Comparison of ENCODE assay signal across 28 cellular contexts in genomic region chr17:237406-237955, GRCh38. TPM values are rescaled to one million over a fixed set of nuclear protein-coding genes. Genes with fewer than 3 reads are reported as not detected.
DNase-seq lines count a peak whose midpoint lies in the region; ATAC-seq, FAIRE-seq and TF ChIP-seq lines count a peak whose summit lies in the region.
"Had no signal": no experiment of that assay in that cellular context is flagged by ENCODE, and none has a peak within 500 bp of the region (broad histone marks: within the 10 kb centered on the region; RNA-seq: fewer than 3 reads in every experiment).

No MANE protein-coding gene starts in this region.

- TF ChIP-seq POLR2A in right lobe of liver (IDR thresholded peaks at IDR 0.05) (no peak), HepG2 (IDR thresholded peaks at IDR 0.05; ENCODE audit: insufficient read depth in 1 of 2, low read depth in 2 of 2, low read length in 2 of 2) (no peak)

- intact Hi-C loops in right lobe of liver (cut with DNase I): no loop called here
- intact Hi-C loops in HepG2 (cut with micrococcal nuclease; ENCODE audit: unreplicated experiment): no loop called here

- H4K20me1 ChIP-seq in HepG2 (ENCODE audit: insufficient read depth, low read length): 0 out of 2 replicates have a peak, but pooled peaks cover 2% of the 10 kb centered on the region

- CTCF ChIA-PET in HepG2 (lab: Yijun Ruan, JAX; ENCODE audit: low intra/inter-chr PET ratio, low total read pairs): no interaction called here

- H3K4me1 Mint-ChIP-seq in endodermal cell: peaks cover 6% of the 10 kb centered on the region
- H3K4me1 Mint-ChIP-seq in mesothelial cell of epicardium: peaks cover 26% of the 10 kb centered on the region
- H3K4me1 Mint-ChIP-seq in natural killer cell treated with Interleukin-12 subunit alpha and Interleukin-12 subunit beta and Interleukin-15 and Interleukin-18, amount 100 ng/mL, for 72 hours (ENCODE audit: low read depth in 2 of 2): peaks cover 3 to 8% of the 10 kb centered on the region in 2 donors
- H3K4me1 Mint-ChIP-seq: neural crest cell had no signal

- H3K9ac ChIP-seq in HepG2 (ENCODE audit: insufficient read depth, low read depth, low read length) (no peak overlapping the region), endodermal cell (ENCODE audit: extremely low read depth, low read length, poor library complexity, severe bottlenecking) (no peak overlapping the region)

- TF ChIP-seq CTCF in right lobe of liver (IDR thresholded peaks at IDR 0.05) (no peak), HepG2 (CRISPR knock-in tag; IDR thresholded peaks at IDR 0.05) (no peak), endodermal cell (conservative IDR thresholded peaks at IDR 0.05) (no peak), mesothelial cell of epicardium (IDR thresholded peaks at IDR 0.05; ENCODE audit: unreplicated experiment) (no peak)

- no peaks in the 10 kb centered on the region for H3K27me3 Mint-ChIP-seq in endodermal cell (ENCODE audit: insufficient read depth)
- H3K27me3 Mint-ChIP-seq in mesothelial cell of epicardium (ENCODE audit: low read depth): no peaks in the 10 kb centered on the region
- H3K27me3 Mint-ChIP-seq in natural killer cell treated with Interleukin-12 subunit alpha and Interleukin-12 subunit beta and Interleukin-15 and Interleukin-18, amount 100 ng/mL, for 72 hours: no peaks in the 10 kb centered on the region

- in situ Hi-C loops in HepG2 (cut with HindIII; ENCODE audit: extremely low pct_ligation_motif_present, low pct_unique_long_range_greater_than_20kb): loop anchor here (10.0 kb wide), 1 partner anchor 57 kb away; no protein-coding TSS in a partner anchor

- H2AFZ ChIP-seq in HepG2 (ENCODE audit: low read length): no peak overlapping the region

- no peak overlapping the region for H3K4me3 Mint-ChIP-seq in endodermal cell
- H3K4me3 Mint-ChIP-seq in mesothelial cell of epicardium: no peak overlapping the region
- no peak overlapping the region for H3K4me3 Mint-ChIP-seq in natural killer cell treated with Interleukin-12 subunit alpha and Interleukin-12 subunit beta and Interleukin-15 and Interleukin-18, amount 100 ng/mL, for 72 hours
- H3K4me3 Mint-ChIP-seq: neural crest cell; stimulated activated memory B cell treated with anti-CD40 and anti-IgM and Interleukin-4, amounts not matched to agents 10 μg/mL and 1 μg/mL and 100 μg/mL, for 72 hours had no signal

- DNase-seq in right lobe of liver (peak; percentile 13 to 37 (median 20)), HepG2 (ENCODE audit: low spot score) (no peak), endodermal cell (peak; percentile 78), mesothelial cell of epicardium (ENCODE audit: low spot score in 2 of 2, unreplicated experiment in 2 of 2) (peak in 1 of 2 experiments; percentile 38), NCI-H748 treated with DMSO at 0.1 percent for 48 hours (lab: John Stamatoyannopoulos, UW) (no peak), NCI-H187 (lab: John Stamatoyannopoulos, UW) (no peak)
- DNase-seq in stimulated activated CD4-positive, alpha-beta T cell treated with anti-CD3 and anti-CD28 coated beads, Interleukin-15, amount 100 ng/mL, for 24 hours: no peak
- no peak for DNase-seq in natural killer cell treated with Interleukin-12 subunit alpha and Interleukin-12 subunit beta and Interleukin-15 and Interleukin-18, amount 100 ng/mL, for 72 hours (ENCODE audit: low spot score)
- DNase-seq: activated CD4-positive, alpha-beta T cell treated with anti-CD3 and anti-CD28 coated beads, Interleukin-2, amount 50 U/mL, for 48 hours; activated effector memory CD4-positive, alpha-beta T cell treated with anti-CD3 and anti-CD28 coated beads, Interleukin-2, amount 50 U/mL, for 16 hours; effector CD4-positive, alpha-beta T cell; EL; NCI-H1092 treated with DMSO at 0.1 percent for 48 hours; NCI-H1930; NCI-H226; stimulated activated CD4-positive, alpha-beta T cell treated with anti-CD3 and anti-CD28 coated beads, Interleukin-4, amount 100 ng/mL, for 1 hour; T-helper 9 cell; WERI-Rb-1 had no signal

- no peaks in the 10 kb centered on the region for H3K79me2 ChIP-seq in HepG2 (ENCODE audit: insufficient read depth, low read length)

- H3K27ac Mint-ChIP-seq in endodermal cell (no peak overlapping the region), mesothelial cell of epicardium (peak overlapping the region; percentile 83)
- no peak overlapping the region for H3K27ac Mint-ChIP-seq in natural killer cell treated with Interleukin-12 subunit alpha and Interleukin-12 subunit beta and Interleukin-15 and Interleukin-18, amount 100 ng/mL, for 72 hours
- H3K27ac Mint-ChIP-seq: IgD-negative memory B cell; stimulated activated memory B cell treated with anti-CD40 and anti-IgM and Interleukin-4, amounts not matched to agents 10 μg/mL and 1 μg/mL and 100 μg/mL, for 72 hours had no signal

- H3K4me1 ChIP-seq in right lobe of liver: peaks cover 0 to 18% (median 5%) of the 10 kb centered on the region in 4 donors
- peaks cover 23% of the 10 kb centered on the region for H3K4me1 ChIP-seq in HepG2 (ENCODE audit: insufficient read depth, low read length)
- no peaks in the 10 kb centered on the region for H3K4me1 ChIP-seq in endodermal cell (ENCODE audit: control insufficient read depth, insufficient read depth, low read length)
- H3K4me1 ChIP-seq: body of pancreas, psoas muscle, vagina had no signal

- H3K4me2 ChIP-seq in HepG2 (ENCODE audit: low read depth, low read length): no peak overlapping the region

- no TSS peak for BruUV-seq in HepG2 (replicated peaks; lab: Mats Ljungman, UMichigan)

- no peak overlapping the region for H3K27ac ChIP-seq in right lobe of liver
- H3K27ac ChIP-seq in HepG2 (ENCODE audit: extremely low read length, insufficient read depth, low read length): no peak overlapping the region
- no peak overlapping the region for H3K27ac ChIP-seq in endodermal cell (ENCODE audit: low read depth, low read length)
- H3K27ac ChIP-seq: body of pancreas, C4-2B, psoas muscle, suprapubic skin, vagina, WERI-Rb-1 had no signal

- FAIRE-seq in HepG2 (lab: Jason Lieb, UNC): no peak
- FAIRE-seq: D721Med had no signal

- no peak for TF ChIP-seq EP300 in HepG2 (IDR thresholded peaks at IDR 0.05; ENCODE audit: low read depth in 2 of 2, low read length in 2 of 2)
- TF ChIP-seq EP300 in HepG2 (CRISPR knock-in tag; IDR thresholded peaks at IDR 0.05; ENCODE audit: borderline replicate concordance): no peak

- ATAC-seq in right lobe of liver (no peak), HepG2 (no peak)
- ATAC-seq in natural killer cell treated with Interleukin-12 subunit alpha and Interleukin-12 subunit beta and Interleukin-15 and Interleukin-18, amount 100 ng/mL, for 72 hours: no peak
- ATAC-seq: body of pancreas; psoas muscle; stimulated activated memory B cell treated with anti-CD40 and anti-IgM and Interleukin-4, amounts not matched to agents 10 μg/mL and 1 μg/mL and 100 μg/mL, for 72 hours had no signal

- POLR2A ChIA-PET in HepG2 (lab: Yijun Ruan, JAX): no interaction called here

- no peak for TF ChIP-seq RAD21 in HepG2 (CRISPR knock-in tag; IDR thresholded peaks at IDR 0.05)

- no peaks in the 10 kb centered on the region for H3K9me3 Mint-ChIP-seq in endodermal cell
- no peaks in the 10 kb centered on the region for H3K9me3 Mint-ChIP-seq in mesothelial cell of epicardium
- H3K9me3 Mint-ChIP-seq in natural killer cell treated with Interleukin-12 subunit alpha and Interleukin-12 subunit beta and Interleukin-15 and Interleukin-18, amount 100 ng/mL, for 72 hours: no peaks in the 10 kb centered on the region
- H3K9me3 Mint-ChIP-seq: IgD-negative memory B cell; neural crest cell; stimulated activated memory B cell treated with anti-CD40 and anti-IgM and Interleukin-4, amounts not matched to agents 10 μg/mL and 1 μg/mL and 100 μg/mL, for 72 hours had no signal

- H3K4me3 ChIP-seq in right lobe of liver: no peak overlapping the region
- no peak overlapping the region for H3K4me3 ChIP-seq in HepG2 (replicated peaks in 1 of 3; ENCODE audit: insufficient read depth in 1 of 3, low read depth in 2 of 3, low read length in 3 of 3)
- no peak overlapping the region for H3K4me3 ChIP-seq in endodermal cell (ENCODE audit: low read length)
- H3K4me3 ChIP-seq: body of pancreas, psoas muscle, suprapubic skin, vagina had no signal

- 70% methylated on average over 4 of the region's 8 CpGs for WGBS in right lobe of liver (ENCODE audit: insufficient coverage, low coverage, low lambda C conversion rate, missing lambda C conversion rate)
- WGBS in HepG2 (ENCODE audit: low lambda C conversion rate): 84% methylated on average over 8 of the region's 8 CpGs
- WGBS in endodermal cell (ENCODE audit: insufficient coverage in 1 of 2, insufficient read length in 1 of 2), 2 experiments: 73 to 76% methylated on average over 4 to 8 of the region's 8 CpGs

- no peaks in the 10 kb centered on the region for H3K27me3 ChIP-seq in right lobe of liver
- H3K27me3 ChIP-seq in HepG2 (ENCODE audit: control insufficient read depth in 1 of 2, insufficient read depth in 2 of 2, low read length in 2 of 2): no peaks in the 10 kb centered on the region
- no peaks in the 10 kb centered on the region for H3K27me3 ChIP-seq in endodermal cell (ENCODE audit: control insufficient read depth, insufficient read depth, low read length, poor library complexity, severe bottlenecking)
- H3K27me3 ChIP-seq: body of pancreas, suprapubic skin, vagina had no signal

- H3K36me3 Mint-ChIP-seq in endodermal cell (ENCODE audit: low read depth) (no peaks in the 10 kb centered on the region), mesothelial cell of epicardium (no peaks in the 10 kb centered on the region)
- H3K36me3 Mint-ChIP-seq in natural killer cell treated with Interleukin-12 subunit alpha and Interleukin-12 subunit beta and Interleukin-15 and Interleukin-18, amount 100 ng/mL, for 72 hours: no peaks in the 10 kb centered on the region
- H3K36me3 Mint-ChIP-seq: IgD-negative memory B cell; stimulated activated memory B cell treated with anti-CD40 and anti-IgM and Interleukin-4, amounts not matched to agents 10 μg/mL and 1 μg/mL and 100 μg/mL, for 72 hours had no signal

- no peaks in the 10 kb centered on the region for H3K9me3 ChIP-seq in right lobe of liver
- H3K9me3 ChIP-seq in HepG2 (ENCODE audit: low read length): no peaks in the 10 kb centered on the region
- H3K9me3 ChIP-seq in endodermal cell (ENCODE audit: control insufficient read depth, low read length): no peaks in the 10 kb centered on the region
- H3K9me3 ChIP-seq: body of pancreas, psoas muscle, suprapubic skin, vagina had no signal

- H3K36me3 ChIP-seq in right lobe of liver: no peaks in the 10 kb centered on the region
- peaks cover 0 to 2% of the 10 kb centered on the region in 2 experiments; a peak in 2 of 5 replicates for H3K36me3 ChIP-seq in HepG2 (replicated peaks in 1 of 2; ENCODE audit: control insufficient read depth in 1 of 2, insufficient read depth in 2 of 2, low read length in 2 of 2)
- no peaks in the 10 kb centered on the region for H3K36me3 ChIP-seq in endodermal cell (ENCODE audit: control insufficient read depth, insufficient read depth, low read length)
- H3K36me3 ChIP-seq: suprapubic skin, vagina, WERI-Rb-1 had no signal

RNA-seq across cellular contexts. Expression of gene DOC2B, which starts 56.0 kb away (rescaled TPM):
- total RNA-seq in right lobe of liver (1 to 10 TPM in 2 of 6 experiments, under 1 TPM in 4; 0.40 to 1.7 (median 0.91) TPM), HepG2 (2016; rRNA removed; fragmentation: Illumina TruSeq; extraction: Trizol) (0.22 TPM in 1 of 2 replicates, not detected in the other), endodermal cell (1 to 10 TPM; 1.4 to 2.6 TPM), mesothelial cell of epicardium (55.3 to 60.2 TPM (median 59.6 TPM) in 3 replicates)
- total RNA-seq in HepG2 (2016; cell fraction: cytosol; rRNA removed; fragmentation: Illumina TruSeq; extraction: Trizol; ENCODE audit: low read depth): 0.09 and 0.30 TPM in 2 replicates
- total RNA-seq in HepG2 (2016; cell fraction: insoluble cytoplasmic fraction; rRNA removed; fragmentation: Illumina TruSeq; extraction: Trizol): 0.04 TPM in 1 of 2 replicates, not detected in the other
- 0.06 and 0.38 TPM in 2 replicates for total RNA-seq in HepG2 (2016; cell fraction: membrane; rRNA removed; fragmentation: Illumina TruSeq; extraction: Trizol)
- total RNA-seq in HepG2 (2016; cell fraction: nucleus; rRNA removed; fragmentation: Illumina TruSeq; extraction: Trizol): 0.06 TPM in 1 of 2 replicates, not detected in the other
- 0.09 and 0.77 TPM in 2 replicates for polyA plus RNA-seq in HepG2 (2011; rRNA removed)
- polyA plus RNA-seq in HepG2 (2011; cell fraction: cytosol; rRNA removed): 0.21 and 0.25 TPM in 2 replicates
- polyA plus RNA-seq in HepG2 (2011; cell fraction: nucleus; rRNA removed): 0.31 and 0.33 TPM in 2 replicates
- 0.05 and 0.23 TPM in 2 replicates for polyA plus RNA-seq in HepG2 (2012)
- 0.08 and 0.34 TPM in 2 replicates for polyA plus RNA-seq in HepG2 (2016; cell fraction: cytosol; fragmentation: Illumina TruSeq; extraction: Trizol; ENCODE audit: low read depth)
- not detected in 2 replicates for polyA plus RNA-seq in HepG2 (2016; cell fraction: insoluble cytoplasmic fraction; fragmentation: Illumina TruSeq; extraction: Trizol; ENCODE audit: low read depth)
- polyA plus RNA-seq in HepG2 (2016; cell fraction: membrane; fragmentation: Illumina TruSeq; extraction: Trizol; ENCODE audit: low read depth): 0.33 TPM in 1 of 2 replicates, not detected in the other
- polyA plus RNA-seq in HepG2 (2016; cell fraction: nucleus; fragmentation: Illumina TruSeq; extraction: Trizol; ENCODE audit: insufficient read depth, low read depth): 0.22 and 0.36 TPM in 2 replicates
- polyA minus RNA-seq in HepG2 (2011; rRNA and poly(A)+ RNA removed; ENCODE audit: low replicate concordance): 0.08 TPM in 1 of 2 replicates, not detected in the other
- 0.40 TPM in 1 of 2 replicates, not detected in the other for polyA minus RNA-seq in HepG2 (2011; cell fraction: cytosol; rRNA and poly(A)+ RNA removed)
- 0.13 TPM in 1 of 2 replicates, not detected in the other for polyA minus RNA-seq in HepG2 (2011; cell fraction: nucleus; rRNA and poly(A)+ RNA removed)
- 4.2 TPM for polyA plus RNA-seq in endodermal cell (2013, experiment 1 of 2)
- polyA plus RNA-seq in endodermal cell (2013, experiment 2 of 2): 3.7 TPM
- 10 to 100 TPM in 1 of 2 donors, 1 to 10 TPM in 1; 3.7 to 17.9 TPM for total RNA-seq in natural killer cell treated with Interleukin-12 subunit alpha and Interleukin-12 subunit beta and Interleukin-15 and Interleukin-18, amount 100 ng/mL, for 72 hours
- total RNA-seq: OCI-LY7 had no signal
- polyA plus RNA-seq: IgD-negative memory B cell had no signal

Comparison
In these comparisons a context has a peak if more than half of its experiments do, and no peak if none do; other contexts are left out.
1. DNase-seq: peak in right lobe of liver (3 of 3) and endodermal cell (single experiment); none in HepG2 (single experiment), stimulated activated CD4-positive, alpha-beta T cell treated with anti-CD3 and anti-CD28 coated beads, Interleukin-15, amount 100 ng/mL, for 24 hours (single experiment), natural killer cell treated with Interleukin-12 subunit alpha and Interleukin-12 subunit beta and Interleukin-15 and Interleukin-18, amount 100 ng/mL, for 72 hours (single experiment), NCI-H748 treated with DMSO at 0.1 percent for 48 hours (single experiment) and NCI-H187 (0 of 2).